In the genomic region with DNA sequence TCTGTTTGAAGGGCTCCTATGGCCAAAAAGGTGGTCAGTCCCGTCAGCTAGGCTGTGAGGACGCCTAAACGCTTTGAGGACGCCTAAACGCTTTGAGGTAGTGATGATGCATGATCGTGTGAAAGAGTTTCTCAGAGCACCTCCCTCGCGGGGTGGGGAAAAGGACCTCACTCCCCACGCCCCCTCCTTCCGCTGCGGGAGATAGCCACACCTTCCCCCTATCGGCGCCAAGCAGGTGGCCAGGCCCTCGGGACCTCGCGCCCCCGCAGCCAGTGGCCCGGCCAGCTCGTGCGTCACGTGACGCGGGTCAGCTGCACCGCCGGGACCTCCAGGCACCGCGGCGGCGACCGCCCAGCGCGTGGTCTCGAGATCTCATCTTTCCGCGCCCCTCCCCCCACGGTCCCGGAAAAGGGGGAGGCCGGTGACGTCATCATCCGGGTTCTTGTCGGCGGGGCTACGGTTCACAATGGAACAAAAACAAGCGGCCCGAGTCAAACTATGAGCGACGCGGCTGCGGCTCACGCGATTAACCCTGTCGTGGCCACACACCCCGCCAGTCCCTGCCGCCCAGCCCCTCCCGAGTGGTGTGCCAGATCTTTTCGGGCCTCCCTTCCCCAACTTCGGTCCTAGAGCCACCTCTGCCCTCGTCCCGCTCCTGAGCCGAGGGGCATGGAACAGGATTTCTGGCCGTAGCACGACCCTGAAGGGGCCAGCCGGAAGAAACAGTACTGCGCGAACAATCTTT, we compare ENCODE assay signal across 1 cellular context.
TF ChIP-seq lines count a peak whose summit lies in the region.

No MANE protein-coding gene starts in this region.

TF ChIP-seq in GM12878, 131 proteins besides CTCF, POLR2A, EP300 and RAD21 (continued from another document):
- TF ChIP-seq PKNOX1 (IDR thresholded peaks at IDR 0.05): peak; percentile 85
- TF ChIP-seq EZH2 (IDR thresholded peaks at IDR 0.05; ENCODE audit: borderline replicate concordance, control insufficient read depth, low read depth, low read length): no peak
- peak; percentile 73 for TF ChIP-seq MTA2 (IDR thresholded peaks at IDR 0.05; ENCODE audit: low read depth)
- TF ChIP-seq RUNX3 (IDR thresholded peaks at IDR 0.05; ENCODE audit: low read length): peak; percentile 47
- TF ChIP-seq TCF7 (IDR thresholded peaks at IDR 0.05; ENCODE audit: borderline replicate concordance): no peak
- no peak for TF ChIP-seq SIN3A (IDR thresholded peaks at IDR 0.05; ENCODE audit: low read depth, low read length)
- TF ChIP-seq, protein P1, sequence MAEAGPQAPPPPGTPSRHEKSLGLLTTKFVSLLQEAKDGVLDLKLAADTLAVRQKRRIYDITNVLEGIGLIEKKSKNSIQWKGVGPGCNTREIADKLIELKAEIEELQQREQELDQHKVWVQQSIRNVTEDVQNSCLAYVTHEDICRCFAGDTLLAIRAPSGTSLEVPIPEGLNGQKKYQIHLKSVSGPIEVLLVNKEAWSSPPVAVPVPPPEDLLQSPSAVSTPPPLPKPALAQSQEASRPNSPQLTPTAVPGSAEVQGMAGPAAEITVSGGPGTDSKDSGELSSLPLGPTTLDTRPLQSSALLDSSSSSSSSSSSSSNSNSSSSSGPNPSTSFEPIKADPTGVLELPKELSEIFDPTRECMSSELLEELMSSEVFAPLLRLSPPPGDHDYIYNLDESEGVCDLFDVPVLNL (IDR thresholded peaks at IDR 0.05; ENCODE audit: low read depth, low read length): no peak
- TF ChIP-seq ZSCAN29 (IDR thresholded peaks at IDR 0.05): peak; percentile 14; the same call in 1 of the 2 replicates
- no peak for TF ChIP-seq YBX1 (IDR thresholded peaks at IDR 0.05)
- peak; percentile 53; the same call in 1 of the 2 replicates for TF ChIP-seq ZBTB11 (CRISPR knock-in tag; IDR thresholded peaks at IDR 0.05)
- no peak for TF ChIP-seq NRF1 (conservative IDR thresholded peaks at IDR 0.05; ENCODE audit: low read depth, low read length)
- TF ChIP-seq, protein P2, sequence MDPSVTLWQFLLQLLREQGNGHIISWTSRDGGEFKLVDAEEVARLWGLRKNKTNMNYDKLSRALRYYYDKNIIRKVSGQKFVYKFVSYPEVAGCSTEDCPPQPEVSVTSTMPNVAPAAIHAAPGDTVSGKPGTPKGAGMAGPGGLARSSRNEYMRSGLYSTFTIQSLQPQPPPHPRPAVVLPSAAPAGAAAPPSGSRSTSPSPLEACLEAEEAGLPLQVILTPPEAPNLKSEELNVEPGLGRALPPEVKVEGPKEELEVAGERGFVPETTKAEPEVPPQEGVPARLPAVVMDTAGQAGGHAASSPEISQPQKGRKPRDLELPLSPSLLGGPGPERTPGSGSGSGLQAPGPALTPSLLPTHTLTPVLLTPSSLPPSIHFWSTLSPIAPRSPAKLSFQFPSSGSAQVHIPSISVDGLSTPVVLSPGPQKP (IDR thresholded peaks at IDR 0.05; ENCODE audit: low read depth, low read length): peak; percentile 19; the same call in 1 of the 2 replicates
- TF ChIP-seq NFIC (IDR thresholded peaks at IDR 0.05; ENCODE audit: low read depth, low read length): peak; percentile 66
- peak; percentile 95 for TF ChIP-seq RAD51 (IDR thresholded peaks at IDR 0.05)
- TF ChIP-seq DPF2 (IDR thresholded peaks at IDR 0.05): peak; percentile 96
- peak; percentile 22 for TF ChIP-seq HDAC6 (IDR thresholded peaks at IDR 0.05; ENCODE audit: unreplicated experiment)
- peak; percentile 4; the same call in 1 of the 2 replicates for TF ChIP-seq IRF5 (IDR thresholded peaks at IDR 0.05; ENCODE audit: borderline replicate concordance)
- no peak for TF ChIP-seq CBX3 (IDR thresholded peaks at IDR 0.05; ENCODE audit: borderline replicate concordance, low read depth)
- peak; percentile 20; the same call in 1 of the 2 replicates for TF ChIP-seq SPI1 (IDR thresholded peaks at IDR 0.05; ENCODE audit: borderline replicate concordance, insufficient read depth, low read depth, low read length)
TF ChIP-seq in GM12878: peak in this region for 81.
